In genomic region chr2:164860694-164861042, GRCh38 we compare ENCODE assay signal across 29 cellular contexts.
"Had no signal": no experiment of that assay in that cellular context is flagged by ENCODE, and none has a peak within 500 bp of the region (broad histone marks: within the 10 kb centered on the region; RNA-seq: fewer than 3 reads in every experiment).

No MANE protein-coding gene starts in this region.

- H3K4me3 Mint-ChIP-seq: stimulated activated effector memory CD8-positive, alpha-beta T cell treated with anti-CD3 and anti-CD28 coated beads, Interleukin-12 subunit alpha, Interleukin-12 subunit beta, amount 100 ng/mL, for 72 hours; stimulated activated memory B cell treated with anti-CD40 and anti-IgM and Interleukin-4, amounts not matched to agents 10 μg/mL and 1 μg/mL and 100 μg/mL, for 72 hours; stimulated activated naive B cell treated with anti-CD40 and anti-IgM and Interleukin-4, amounts not matched to agents 10 μg/mL and 1 μg/mL and 100 μg/mL, for 72 hours; stimulated activated naive CD8-positive, alpha-beta T cell treated with anti-CD3 and anti-CD28 coated beads, Interleukin-15, amount 100 ng/mL, for 72 hours; stimulated activated naive CD8-positive, alpha-beta T cell treated with anti-CD3 and anti-CD28 coated beads, Interleukin-15, Interleukin-2, amounts not matched to agents 100 ng/mL and 50 ng/mL, for 24 hours; type B pancreatic cell had no signal

- H3K4me1 Mint-ChIP-seq: stimulated activated effector memory CD8-positive, alpha-beta T cell treated with anti-CD3 and anti-CD28 coated beads, Interleukin-12 subunit alpha, Interleukin-12 subunit beta, amount 100 ng/mL, for 72 hours; stimulated activated naive CD8-positive, alpha-beta T cell treated with anti-CD3 and anti-CD28 coated beads, Interleukin-15, amount 100 ng/mL, for 72 hours had no signal

- H3K27me3 ChIP-seq: stomach, suprapubic skin, testis, thyroid gland, tibial artery, tibial nerve, transverse colon, upper lobe of left lung, upper lobe of right lung, uterus, vagina had no signal

- FAIRE-seq: urothelium cell line had no signal

- ATAC-seq: stimulated activated effector memory CD8-positive, alpha-beta T cell treated with anti-CD3 and anti-CD28 coated beads, Interleukin-12 subunit alpha, Interleukin-12 subunit beta, amount 100 ng/mL, for 72 hours; stimulated activated memory B cell treated with anti-CD40 and anti-IgM and Interleukin-4, amounts not matched to agents 10 μg/mL and 1 μg/mL and 100 μg/mL, for 72 hours; stimulated activated naive B cell treated with anti-CD40 and anti-IgM and Interleukin-4, amounts not matched to agents 10 μg/mL and 1 μg/mL and 100 μg/mL, for 72 hours; stimulated activated naive CD8-positive, alpha-beta T cell treated with anti-CD3 and anti-CD28 coated beads, Interleukin-15, amount 100 ng/mL, for 72 hours; stimulated activated naive CD8-positive, alpha-beta T cell treated with anti-CD3 and anti-CD28 coated beads, Interleukin-15, Interleukin-2, amounts not matched to agents 100 U/mL and 50 U/mL, for 24 hours; upper lobe of right lung had no signal

- H3K4me3 ChIP-seq: stomach, suprapubic skin, testis, thoracic aorta, thyroid gland, tibial artery, tibial nerve, transverse colon, upper lobe of left lung, upper lobe of right lung, uterus, vagina had no signal

- H3K27ac ChIP-seq: stomach, suprapubic skin, testis, thoracic aorta, thyroid gland, tibial artery, tibial nerve, transverse colon, upper lobe of left lung, upper lobe of right lung, uterus, vagina had no signal

- H3K36me3 ChIP-seq: stomach, suprapubic skin, thoracic aorta, thyroid gland, tibial artery, tibial nerve, transverse colon, upper lobe of left lung, upper lobe of right lung, uterus, vagina had no signal

- H3K36me3 Mint-ChIP-seq: stimulated activated effector memory CD8-positive, alpha-beta T cell treated with anti-CD3 and anti-CD28 coated beads, Interleukin-12 subunit alpha, Interleukin-12 subunit beta, amount 100 ng/mL, for 72 hours; stimulated activated memory B cell treated with anti-CD40 and anti-IgM and Interleukin-4, amounts not matched to agents 10 μg/mL and 1 μg/mL and 100 μg/mL, for 72 hours had no signal

- H3K9me3 Mint-ChIP-seq: stimulated activated naive CD8-positive, alpha-beta T cell treated with anti-CD3 and anti-CD28 coated beads, Interleukin-15, amount 100 ng/mL, for 72 hours had no signal

- H3K9me3 ChIP-seq: stomach, suprapubic skin, testis, thoracic aorta, thyroid gland, tibial artery, tibial nerve, transverse colon, upper lobe of left lung, upper lobe of right lung, uterus, vagina had no signal

- H3K4me1 ChIP-seq: testis, thyroid gland, tibial artery, tibial nerve, transverse colon, upper lobe of left lung, upper lobe of right lung, uterus, vagina had no signal

- DNase-seq: stimulated activated CD4-positive, alpha-beta T cell treated with anti-CD3 and anti-CD28 coated beads, Interleukin-2, amount 100 ng/mL, for 48 hours; stimulated activated CD4-positive, alpha-beta T cell treated with anti-CD3 and anti-CD28 coated beads, Interleukin-4, amount 100 ng/mL, for 1 hour; stimulated activated CD4-positive, alpha-beta T cell treated with anti-CD3 and anti-CD28 coated beads, Interleukin-4, amount 100 ng/mL, for 24 hours; stimulated activated CD4-positive, alpha-beta T cell treated with anti-CD3 and anti-CD28 coated beads, Interleukin-4, amount 100 ng/mL, for 4 hours; stimulated activated CD8-positive, alpha-beta memory T cell treated with anti-CD3 and anti-CD28 coated beads, Interleukin-4, amount 100 ng/mL, for 48 hours; stimulated activated naive B cell treated with anti-CD40 and anti-IgM and Interleukin-4, amounts not matched to agents 10 μg/mL and 1 μg/mL and 100 μg/mL, for 72 hours; stimulated activated naive CD4-positive, alpha-beta T cell; stimulated activated naive CD4-positive, alpha-beta T cell treated with Interleukin-2 at 50 U/mL for 16 hours; stimulated activated naive CD8-positive, alpha-beta T cell treated with anti-CD3 and anti-CD28 coated beads, Interleukin-15, amount 100 ng/mL, for 72 hours; stimulated activated naive CD8-positive, alpha-beta T cell treated with anti-CD3 and anti-CD28 coated beads, Interleukin-15, Interleukin-2, amounts not matched to agents 100 U/mL and 50 U/mL, for 24 hours; stomach; substantia nigra; testis; thyroid gland; tibial artery; transverse colon; trophoblast cell; upper lobe of left lung; upper lobe of right lung; uterus had no signal

- H3K27ac Mint-ChIP-seq: stimulated activated effector memory CD8-positive, alpha-beta T cell treated with anti-CD3 and anti-CD28 coated beads, Interleukin-12 subunit alpha, Interleukin-12 subunit beta, amount 100 ng/mL, for 72 hours; stimulated activated memory B cell treated with anti-CD40 and anti-IgM and Interleukin-4, amounts not matched to agents 10 μg/mL and 1 μg/mL and 100 μg/mL, for 72 hours; stimulated activated naive B cell treated with anti-CD40 and anti-IgM and Interleukin-4, amounts not matched to agents 10 μg/mL and 1 μg/mL and 100 μg/mL, for 72 hours; stimulated activated naive CD8-positive, alpha-beta T cell treated with anti-CD3 and anti-CD28 coated beads, Interleukin-15, Interleukin-2, amounts not matched to agents 100 ng/mL and 50 ng/mL, for 24 hours; type B pancreatic cell had no signal

- H3K27me3 Mint-ChIP-seq: stimulated activated memory B cell treated with anti-CD40 and anti-IgM and Interleukin-4, amounts not matched to agents 10 μg/mL and 1 μg/mL and 100 μg/mL, for 72 hours; stimulated activated naive B cell treated with anti-CD40 and anti-IgM and Interleukin-4, amounts not matched to agents 10 μg/mL and 1 μg/mL and 100 μg/mL, for 72 hours; stimulated activated naive CD8-positive, alpha-beta T cell treated with anti-CD3 and anti-CD28 coated beads, Interleukin-15, amount 100 ng/mL, for 72 hours; stimulated activated naive CD8-positive, alpha-beta T cell treated with anti-CD3 and anti-CD28 coated beads, Interleukin-15, Interleukin-2, amounts not matched to agents 100 ng/mL and 50 ng/mL, for 24 hours; type B pancreatic cell had no signal
